In genomic region chr17:39231587-39232551, GRCh38 we compare ENCODE assay signal across 1 cellular context.
TF ChIP-seq lines count a peak whose summit lies in the region.

No MANE protein-coding gene starts in this region.

TF ChIP-seq in HepG2, 621 proteins besides CTCF, POLR2A, EP300 and RAD21 (continues in another document):
- TF ChIP-seq TRIM22 (IDR thresholded peaks at IDR 0.05) (no peak), TAF1 (CRISPR knock-in tag; IDR thresholded peaks at IDR 0.05) (no peak), CHD2 (IDR thresholded peaks at IDR 0.05; ENCODE audit: low read depth, low read length) (no peak), MAZ (IDR thresholded peaks at IDR 0.05; ENCODE audit: borderline replicate concordance, low read depth, low read length) (no peak), MAZ (CRISPR knock-in tag; IDR thresholded peaks at IDR 0.05; ENCODE audit: low read depth) (no peak; the same call in 1 of the 2 replicates), MTERF4 (CRISPR knock-in tag; IDR thresholded peaks at IDR 0.05) (0 out of 2 replicates have a peak, but pooled peaks have one; percentile 64), KDM2A (CRISPR knock-in tag; IDR thresholded peaks at IDR 0.05; ENCODE audit: borderline replicate concordance, low read depth) (peak; percentile 49; the same call in 1 of the 2 replicates), ZSCAN9 (CRISPR knock-in tag; IDR thresholded peaks at IDR 0.05; ENCODE audit: borderline replicate concordance) (no peak), BCL3 (CRISPR knock-in tag; IDR thresholded peaks at IDR 0.05) (peak; percentile 42; the same call in 1 of the 2 replicates), ZNF513 (CRISPR knock-in tag; conservative IDR thresholded peaks at IDR 0.05) (no peak), XRCC5 (optimal IDR thresholded peaks at IDR 0.05; ENCODE audit: low read length) (peak; percentile 89), TFAP4 (IDR thresholded peaks at IDR 0.05; ENCODE audit: borderline replicate concordance, low read depth) (peak; percentile 21; the same call in 1 of the 2 replicates), ZNF33B (CRISPR knock-in tag; IDR thresholded peaks at IDR 0.05) (no peak), NRL (CRISPR knock-in tag; IDR thresholded peaks at IDR 0.05; ENCODE audit: borderline replicate concordance) (peak; percentile 52; the same call in 1 of the 2 replicates), CC2D1A (CRISPR knock-in tag; IDR thresholded peaks at IDR 0.05) (no peak), STAG1 (CRISPR knock-in tag; IDR thresholded peaks at IDR 0.05) (peak; percentile 68), ZFP36L2 (CRISPR knock-in tag; IDR thresholded peaks at IDR 0.05) (no peak), ZNF292 (CRISPR knock-in tag; IDR thresholded peaks at IDR 0.05; ENCODE audit: borderline replicate concordance, low read depth) (no peak), TP53 (CRISPR knock-in tag; conservative IDR thresholded peaks at IDR 0.05) (no peak), DZIP1 (CRISPR knock-in tag; IDR thresholded peaks at IDR 0.05) (no peak), ZNF275 (CRISPR knock-in tag; IDR thresholded peaks at IDR 0.05; ENCODE audit: borderline replicate concordance) (no peak), ZNF318 (CRISPR knock-in tag; IDR thresholded peaks at IDR 0.05) (no peak), POLR2AphosphoS2 (IDR thresholded peaks at IDR 0.05; ENCODE audit: low read depth, low read length) (no peak), MIER3 (CRISPR knock-in tag; IDR thresholded peaks at IDR 0.05; ENCODE audit: borderline replicate concordance) (no peak), GATAD2A (CRISPR knock-in tag; IDR thresholded peaks at IDR 0.05) (no peak), ATRX (CRISPR knock-in tag; IDR thresholded peaks at IDR 0.05; ENCODE audit: borderline replicate concordance) (no peak), KDM5B (CRISPR knock-in tag; IDR thresholded peaks at IDR 0.05; ENCODE audit: borderline replicate concordance) (peak; percentile 73), ZNF800 (CRISPR knock-in tag; IDR thresholded peaks at IDR 0.05) (no peak), THAP9 (CRISPR knock-in tag; IDR thresholded peaks at IDR 0.05; ENCODE audit: borderline replicate concordance) (0 out of 2 replicates have a peak, but pooled peaks have one; percentile 22), SOX6 (IDR thresholded peaks at IDR 0.05) (no peak), SOX6 (CRISPR knock-in tag; IDR thresholded peaks at IDR 0.05) (peak; percentile 24; the same call in 1 of the 2 replicates)
